Comparison of ENCODE assay signal across 21 cellular contexts in the genomic region with DNA sequence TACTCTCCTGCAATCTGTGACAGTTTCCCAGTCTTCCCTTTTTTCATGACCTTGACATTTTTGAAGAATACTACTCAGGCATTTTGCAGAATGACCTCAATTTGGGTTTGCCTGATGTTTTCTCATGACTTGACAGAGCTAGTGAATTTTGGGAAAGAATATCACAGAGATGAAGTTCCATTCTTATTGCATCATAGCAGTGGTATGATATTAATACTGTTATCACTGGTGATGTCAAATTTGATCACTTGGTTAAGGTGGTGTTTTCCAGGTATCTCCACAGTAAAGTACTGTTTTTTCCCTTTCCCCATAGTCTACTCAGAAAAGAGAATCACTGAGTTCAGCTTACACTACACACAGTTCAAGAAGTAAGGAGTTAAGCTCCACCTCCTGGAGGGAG. TPM values are rescaled to one million over a fixed set of nuclear protein-coding genes. Genes with fewer than 3 reads are reported as not detected.
DNase-seq lines count a peak whose midpoint lies in the region; ATAC-seq, FAIRE-seq and TF ChIP-seq lines count a peak whose summit lies in the region.
"Had no signal": no experiment of that assay in that cellular context is flagged by ENCODE, and none has a peak within 500 bp of the region (broad histone marks: within the 10 kb centered on the region; RNA-seq: fewer than 3 reads in every experiment).

No MANE protein-coding gene starts in this region.

- intact Hi-C loops in HepG2 (cut with micrococcal nuclease; ENCODE audit: unreplicated experiment) (no loop called here), right lobe of liver (cut with DNase I) (no loop called here), HCT116 (cut with micrococcal nuclease) (no loop called here), K562 (cut with micrococcal nuclease) (no loop called here), thyroid gland (cut with DNase I) (no loop called here)

- H3K9me3 Mint-ChIP-seq in activated CD4-positive, alpha-beta memory T cell treated with anti-CD3 and anti-CD28 coated beads, Interleukin-2, amount 10 ng/mL, durations not matched to agents 7 days and 5 days: no peaks in the 10 kb centered on the region
- H3K9me3 Mint-ChIP-seq: CD8-positive, alpha-beta T cell had no signal

- H3K4me2 ChIP-seq in HepG2 (ENCODE audit: low read depth, low read length) (no peak overlapping the region), HCT116 (ENCODE audit: low read length) (no peak overlapping the region), K562 (ENCODE audit: insufficient read depth, low read length) (no peak overlapping the region)
- H3K4me2 ChIP-seq: A549; BLaER1 treated with 17β-estradiol and CSF1 and Interleukin-3, amounts not matched to agents 10 nM and 100 nM had no signal

- no peaks in the 10 kb centered on the region for H3K36me3 Mint-ChIP-seq in activated CD4-positive, alpha-beta memory T cell treated with anti-CD3 and anti-CD28 coated beads, Interleukin-2, amount 10 ng/mL, durations not matched to agents 7 days and 5 days (ENCODE audit: low read depth)
- H3K36me3 Mint-ChIP-seq: CD8-positive, alpha-beta T cell had no signal

- no peak for TF ChIP-seq CTCF in HepG2 (CRISPR knock-in tag; IDR thresholded peaks at IDR 0.05)
- TF ChIP-seq CTCF in right lobe of liver (IDR thresholded peaks at IDR 0.05): no peak
- no peak for TF ChIP-seq CTCF in HCT116 (IDR thresholded peaks at IDR 0.05 in 2 of 3, conservative IDR thresholded peaks at IDR 0.05 in 1 of 3; ENCODE audit: borderline replicate concordance in 1 of 3, insufficient read depth in 1 of 3, low read depth in 2 of 3, low read length in 2 of 3)
- no peak for TF ChIP-seq CTCF in K562 (IDR thresholded peaks at IDR 0.05 in 2 of 3, conservative IDR thresholded peaks at IDR 0.05 in 1 of 3; ENCODE audit: insufficient read depth in 2 of 3, low read depth in 1 of 3, low read length in 3 of 3)
- TF ChIP-seq CTCF in thyroid gland (IDR thresholded peaks at IDR 0.05): no peak

- H3K27me3 Mint-ChIP-seq in activated CD4-positive, alpha-beta memory T cell treated with anti-CD3 and anti-CD28 coated beads, Interleukin-2, amount 10 ng/mL, durations not matched to agents 7 days and 5 days: peaks cover 18% of the 10 kb centered on the region

- FAIRE-seq in HepG2 (lab: Jason Lieb, UNC) (no peak), K562 (lab: Jason Lieb, UNC) (no peak)
- FAIRE-seq: A549, G401.6, GM12892, GM18507 had no signal

- BruUV-seq in HepG2 (replicated peaks; lab: Mats Ljungman, UMichigan) (no TSS peak), HCT116 (replicated peaks; lab: Mats Ljungman, UMichigan) (no TSS peak), K562 (replicated peaks; lab: Mats Ljungman, UMichigan) (no TSS peak)

- H3K9me3 ChIP-seq in HepG2 (ENCODE audit: low read length): no peaks in the 10 kb centered on the region
- H3K9me3 ChIP-seq in right lobe of liver: no peaks in the 10 kb centered on the region
- no peaks in the 10 kb centered on the region for H3K9me3 ChIP-seq in HCT116 (ENCODE audit: control insufficient read depth in 1 of 2, insufficient read depth in 1 of 2, low read depth in 1 of 2, low read length in 2 of 2)
- H3K9me3 ChIP-seq in K562 (replicated peaks; ENCODE audit: control insufficient read depth, insufficient read depth, low read depth, low read length): no peaks in the 10 kb centered on the region
- H3K9me3 ChIP-seq in thyroid gland: no peaks in the 10 kb centered on the region

- no peaks in the 10 kb centered on the region for H3K9me2 ChIP-seq in HCT116 (ENCODE audit: insufficient read depth)

- H3K4me3 ChIP-seq in HepG2 (replicated peaks in 1 of 3; ENCODE audit: insufficient read depth in 1 of 3, low read depth in 2 of 3, low read length in 3 of 3) (no peak overlapping the region), right lobe of liver (no peak overlapping the region), HCT116 (replicated peaks in 1 of 2; ENCODE audit: low read depth in 1 of 2, low read length in 2 of 2) (no peak overlapping the region), K562 (no peak overlapping the region), thyroid gland (replicated peaks in 1 of 3) (no peak overlapping the region)
- H3K4me3 ChIP-seq: A549; BLaER1 treated with 17β-estradiol and CSF1 and Interleukin-3, amounts not matched to agents 10 nM and 100 nM had no signal

- no peak overlapping the region for H3K27ac Mint-ChIP-seq in activated CD4-positive, alpha-beta memory T cell treated with anti-CD3 and anti-CD28 coated beads, Interleukin-2, amount 10 ng/mL, durations not matched to agents 7 days and 5 days
- H3K27ac Mint-ChIP-seq: B cell; CD4-positive, alpha-beta T cell; CD8-positive, alpha-beta T cell had no signal

- TF ChIP-seq EP300 in HepG2 (IDR thresholded peaks at IDR 0.05; ENCODE audit: low read depth in 2 of 2, low read length in 2 of 2) (no peak), HepG2 (CRISPR knock-in tag; IDR thresholded peaks at IDR 0.05; ENCODE audit: borderline replicate concordance) (no peak), K562 (IDR thresholded peaks at IDR 0.05; ENCODE audit: low read length) (no peak)

- H3K27ac ChIP-seq in HepG2 (ENCODE audit: extremely low read length, insufficient read depth, low read length) (no peak overlapping the region), right lobe of liver (no peak overlapping the region), HCT116 (ENCODE audit: low read depth, low read length) (no peak overlapping the region), K562 (ENCODE audit: extremely low read depth, low read depth, low read length) (no peak overlapping the region), thyroid gland (peak overlapping the region; percentile 62 to 75 (median 63))
- H3K27ac ChIP-seq: 22Rv1; A549; BLaER1 treated with 17β-estradiol and CSF1 and Interleukin-3, amounts not matched to agents 10 nM and 100 nM; C4-2B had no signal

- DNase-seq in HepG2 (ENCODE audit: low spot score): no peak
- no peak for DNase-seq in right lobe of liver
- no peak for DNase-seq in HCT116 (ENCODE audit: low read depth, low spot score)
- DNase-seq in K562 (ENCODE audit: extremely low read depth in 1 of 4, low spot score in 3 of 4): no peak
- no peak for DNase-seq in thyroid gland
- no peak for DNase-seq in activated CD4-positive, alpha-beta memory T cell treated with anti-CD3 and anti-CD28 coated beads, Interleukin-2, amount 10 ng/mL, durations not matched to agents 7 days and 5 days
- no peak for DNase-seq in DMS 273 treated with DMSO at 0.1 percent for 48 hours (lab: John Stamatoyannopoulos, UW)
- DNase-seq in NCI-H446 treated with DMSO at 0.1 percent for 48 hours (lab: John Stamatoyannopoulos, UW): no peak
- DNase-seq: AML-193; CD4-positive, alpha-beta T cell; CD8-positive, alpha-beta T cell; DMS79 treated with DMSO at 0.1 percent for 48 hours; GF-D8 had no signal

- CTCF ChIA-PET in HepG2 (lab: Yijun Ruan, JAX; ENCODE audit: low intra/inter-chr PET ratio, low total read pairs) (no interaction called here), HCT116 (lab: Charles Lee) (interaction anchor here (1.6 kb wide), 1 partner anchor 144 kb away, joined by 4 read pairs; no protein-coding TSS in a partner anchor), K562 (lab: Yijun Ruan, JAX; ENCODE audit: low intra/inter-chr PET ratio) (no interaction called here)
- CTCF ChIA-PET in activated CD4-positive, alpha-beta memory T cell treated with anti-CD3 and anti-CD28 coated beads, Interleukin-2, amount 10 ng/mL, durations not matched to agents 7 days and 5 days (lab: Charles Lee): no interaction called here

- H3K27me3 ChIP-seq in HepG2 (ENCODE audit: control insufficient read depth in 1 of 2, insufficient read depth in 2 of 2, low read length in 2 of 2) (no peaks in the 10 kb centered on the region), right lobe of liver (no peaks in the 10 kb centered on the region), HCT116 (ENCODE audit: insufficient read depth, low read length) (peaks cover 16% of the 10 kb centered on the region; the same call in 1 of the 2 replicates), K562 (ENCODE audit: control insufficient read depth in 2 of 2, insufficient read depth in 2 of 2, low read length in 2 of 2) (peaks cover 0 to 19% of the 10 kb centered on the region in 2 experiments; a peak in 3 of 5 replicates), thyroid gland (no peaks in the 10 kb centered on the region)
- H3K27me3 ChIP-seq: BLaER1 treated with 17β-estradiol and CSF1 and Interleukin-3, amounts not matched to agents 10 nM and 100 nM had no signal

- H3K4me3 Mint-ChIP-seq in activated CD4-positive, alpha-beta memory T cell treated with anti-CD3 and anti-CD28 coated beads, Interleukin-2, amount 10 ng/mL, durations not matched to agents 7 days and 5 days: no peak overlapping the region
- H3K4me3 Mint-ChIP-seq: B cell; CD4-positive, alpha-beta T cell; CD8-positive, alpha-beta T cell had no signal

- H2AFZ ChIP-seq in HepG2 (ENCODE audit: low read length) (no peak overlapping the region), HCT116 (ENCODE audit: low read depth, low read length, poor library complexity, severe bottlenecking) (no peak overlapping the region), K562 (ENCODE audit: low read depth, low read length) (no peak overlapping the region)

- POLR2A ChIA-PET in HepG2 (lab: Yijun Ruan, JAX): no interaction called here
- POLR2A ChIA-PET in HCT116 (lab: Charles Lee): no interaction called here
- POLR2A ChIA-PET in K562 (lab: Yijun Ruan, JAX): interaction anchor here (0.7 kb wide), 1 partner anchor 68 kb away, joined by 3 read pairs; no protein-coding TSS in a partner anchor
- POLR2A ChIA-PET in activated CD4-positive, alpha-beta memory T cell treated with anti-CD3 and anti-CD28 coated beads, Interleukin-2, amount 10 ng/mL, durations not matched to agents 7 days and 5 days (lab: Charles Lee): no interaction called here

- H3K36me3 ChIP-seq in HepG2 (replicated peaks in 1 of 2; ENCODE audit: control insufficient read depth in 1 of 2, insufficient read depth in 2 of 2, low read length in 2 of 2) (no peaks in the 10 kb centered on the region), right lobe of liver (no peaks in the 10 kb centered on the region), HCT116 (ENCODE audit: control insufficient read depth in 1 of 2, insufficient read depth in 2 of 2, low read length in 2 of 2) (no peaks in the 10 kb centered on the region), K562 (ENCODE audit: control insufficient read depth, insufficient read depth, low read length) (no peaks in the 10 kb centered on the region), thyroid gland (no peaks in the 10 kb centered on the region)
- H3K36me3 ChIP-seq: BLaER1 treated with 17β-estradiol and CSF1 and Interleukin-3, amounts not matched to agents 10 nM and 100 nM had no signal

- no peak for TF ChIP-seq POLR2A in HepG2 (IDR thresholded peaks at IDR 0.05; ENCODE audit: insufficient read depth in 1 of 2, low read depth in 2 of 2, low read length in 2 of 2)
- TF ChIP-seq POLR2A in right lobe of liver (IDR thresholded peaks at IDR 0.05): no peak
- no peak for TF ChIP-seq POLR2A in HCT116 (IDR thresholded peaks at IDR 0.05; ENCODE audit: borderline replicate concordance, extremely low read depth, insufficient read depth, insufficient read length)
- no peak for TF ChIP-seq POLR2A in K562 (conservative IDR thresholded peaks at IDR 0.05)
- TF ChIP-seq POLR2A in thyroid gland (IDR thresholded peaks at IDR 0.05): no peak

- H4K20me1 ChIP-seq in HepG2 (ENCODE audit: insufficient read depth, low read length) (no peaks in the 10 kb centered on the region), HCT116 (ENCODE audit: insufficient read depth) (no peaks in the 10 kb centered on the region), K562 (replicated peaks; ENCODE audit: control insufficient read depth, insufficient read depth, low read length) (no peaks in the 10 kb centered on the region)
- H4K20me1 ChIP-seq: BLaER1 treated with 17β-estradiol and CSF1 and Interleukin-3, amounts not matched to agents 10 nM and 100 nM had no signal

- H3K79me2 ChIP-seq in HepG2 (ENCODE audit: insufficient read depth, low read length) (no peaks in the 10 kb centered on the region), HCT116 (ENCODE audit: insufficient read depth, low read length) (no peaks in the 10 kb centered on the region), K562 (ENCODE audit: control insufficient read depth, insufficient read depth, low read length) (no peaks in the 10 kb centered on the region)

- no peak overlapping the region for H3K9ac ChIP-seq in HepG2 (ENCODE audit: insufficient read depth, low read depth, low read length)
- H3K9ac ChIP-seq in HCT116 (ENCODE audit: low read length): no peak overlapping the region
- H3K9ac ChIP-seq in K562 (ENCODE audit: insufficient read depth in 1 of 2, low read depth in 2 of 2, low read length in 2 of 2): no peak overlapping the region
- H3K9ac ChIP-seq: BLaER1 treated with 17β-estradiol and CSF1 and Interleukin-3, amounts not matched to agents 10 nM and 100 nM had no signal

- H3K4me1 ChIP-seq in HepG2 (ENCODE audit: insufficient read depth, low read length) (peaks cover 10% of the 10 kb centered on the region), right lobe of liver (no peaks in the 10 kb centered on the region), HCT116 (ENCODE audit: control insufficient read depth in 1 of 2, insufficient read depth in 2 of 2, low read length in 2 of 2) (no peaks in the 10 kb centered on the region), K562 (replicated peaks in 1 of 2; ENCODE audit: control insufficient read depth in 2 of 2, insufficient read depth in 2 of 2, low read length in 2 of 2) (no peaks in the 10 kb centered on the region), thyroid gland (peaks cover 81 to 90% of the 10 kb centered on the region in 2 donors)

- RAD21 ChIA-PET in HCT116 (lab: Charles Lee; ENCODE audit: low non-redundant PET in 1 of 2, low total read pairs in 2 of 2, uncharacterized antibody in 2 of 2, unreplicated experiment in 2 of 2): no interaction called here

- no peaks in the 10 kb centered on the region for H3K4me1 Mint-ChIP-seq in activated CD4-positive, alpha-beta memory T cell treated with anti-CD3 and anti-CD28 coated beads, Interleukin-2, amount 10 ng/mL, durations not matched to agents 7 days and 5 days
- H3K4me1 Mint-ChIP-seq: B cell had no signal

- TF ChIP-seq RAD21 in HepG2 (CRISPR knock-in tag; IDR thresholded peaks at IDR 0.05) (no peak), HCT116 (IDR thresholded peaks at IDR 0.05; ENCODE audit: low read depth) (no peak), K562 (CRISPR knock-in tag; conservative IDR thresholded peaks at IDR 0.05 in 1 of 2, IDR thresholded peaks at IDR 0.05 in 1 of 2) (no peak)

- ATAC-seq in HepG2 (no peak), right lobe of liver (no peak), HCT116 (peak; percentile 36; the same call in 1 of the 2 replicates), K562 (no peak)
- ATAC-seq: A549; CD8-positive, alpha-beta T cell had no signal

- in situ Hi-C loops in HepG2 (cut with HindIII; ENCODE audit: extremely low pct_ligation_motif_present, low pct_unique_long_range_greater_than_20kb) (no loop called here), K562 (cut with MboI) (no loop called here)

- no peaks in the 10 kb centered on the region for H3K9me1 ChIP-seq in K562 (ENCODE audit: control insufficient read depth, insufficient read depth, low read length)

RNA-seq across cellular contexts. Expression of gene XPA, which starts 56.2 kb away (rescaled TPM):
- total RNA-seq in HepG2 (2016; rRNA removed; fragmentation: Illumina TruSeq; extraction: Trizol) (12.5 and 15.2 TPM in 2 replicates), right lobe of liver (1 to 10 TPM; 4.4 to 9.0 (median 6.7) TPM), HCT116 (2021; ENCODE audit: unreplicated experiment) (9.3 TPM), K562 (2014; rRNA removed) (16.8 and 17.7 TPM in 2 replicates), K562 (2014; rRNA removed; fragmentation: Illumina TruSeq; extraction: Trizol) (16.7 and 18.2 TPM in 2 replicates), K562 (2015; rRNA removed; fragmentation: Illumina TruSeq; extraction: Trizol) (17.2 and 18.0 TPM in 2 replicates), K562 (2021) (11.4 and 13.6 TPM in 2 replicates), thyroid gland (10 to 100 TPM; 25.6 to 42.5 (median 35.8) TPM)
- total RNA-seq in HepG2 (2016; cell fraction: cytosol; rRNA removed; fragmentation: Illumina TruSeq; extraction: Trizol; ENCODE audit: low read depth): 6.3 TPM in 2 replicates
- total RNA-seq in HepG2 (2016; cell fraction: insoluble cytoplasmic fraction; rRNA removed; fragmentation: Illumina TruSeq; extraction: Trizol): 12.1 and 13.9 TPM in 2 replicates
- 6.6 and 7.3 TPM in 2 replicates for total RNA-seq in HepG2 (2016; cell fraction: membrane; rRNA removed; fragmentation: Illumina TruSeq; extraction: Trizol)
- 14.5 and 16.6 TPM in 2 replicates for total RNA-seq in HepG2 (2016; cell fraction: nucleus; rRNA removed; fragmentation: Illumina TruSeq; extraction: Trizol)
- polyA plus RNA-seq in HepG2 (2011; rRNA removed) (2.3 and 2.5 TPM in 2 replicates), K562 (2011; rRNA removed) (5.1 and 5.9 TPM in 2 replicates), K562 (2014; fragmentation: Illumina TruSeq; extraction: Trizol) (12.3 and 14.1 TPM in 2 replicates), K562 (2014; fragmentation: Nextera tagmentation; extraction: Ambion mirVana) (1 to 10 TPM; 5.1 to 5.5 TPM), K562 (2014; rRNA removed) (15.2 and 18.2 TPM in 2 replicates)
- 1.2 and 1.4 TPM in 2 replicates for polyA plus RNA-seq in HepG2 (2011; cell fraction: cytosol; rRNA removed)
- polyA plus RNA-seq in HepG2 (2011; cell fraction: nucleus; rRNA removed): 1.9 and 3.0 TPM in 2 replicates
- polyA plus RNA-seq in HepG2 (2012): 8.1 and 11.3 TPM in 2 replicates
- polyA plus RNA-seq in HepG2 (2016; cell fraction: cytosol; fragmentation: Illumina TruSeq; extraction: Trizol; ENCODE audit: low read depth): 5.1 and 5.4 TPM in 2 replicates
- 14.8 and 17.1 TPM in 2 replicates for polyA plus RNA-seq in HepG2 (2016; cell fraction: insoluble cytoplasmic fraction; fragmentation: Illumina TruSeq; extraction: Trizol; ENCODE audit: low read depth)
- polyA plus RNA-seq in HepG2 (2016; cell fraction: membrane; fragmentation: Illumina TruSeq; extraction: Trizol; ENCODE audit: low read depth): 5.3 and 5.8 TPM in 2 replicates
- 16.5 and 19.7 TPM in 2 replicates for polyA plus RNA-seq in HepG2 (2016; cell fraction: nucleus; fragmentation: Illumina TruSeq; extraction: Trizol; ENCODE audit: insufficient read depth, low read depth)
- 0.77 and 1.4 TPM in 2 replicates for polyA minus RNA-seq in HepG2 (2011; rRNA and poly(A)+ RNA removed; ENCODE audit: low replicate concordance)
- 1.3 and 3.5 TPM in 2 replicates for polyA minus RNA-seq in HepG2 (2011; cell fraction: cytosol; rRNA and poly(A)+ RNA removed)
- 16.7 and 17.8 TPM in 2 replicates for polyA minus RNA-seq in HepG2 (2011; cell fraction: nucleus; rRNA and poly(A)+ RNA removed)
- polyA plus RNA-seq in HCT116 (2012): 4.2 and 6.1 TPM in 2 replicates
- total RNA-seq in K562 (2011; cell fraction: chromatin; rRNA removed; ENCODE audit: low replicate concordance): 2.1 and 9.3 TPM in 2 replicates
- 1.8 and 2.0 TPM in 2 replicates for total RNA-seq in K562 (2011; cell fraction: nucleolus; rRNA removed)
- 8.0 and 16.4 TPM in 2 replicates for total RNA-seq in K562 (2011; cell fraction: nucleoplasm; rRNA removed)
- polyA plus RNA-seq in K562 (2011; cell fraction: cytosol; rRNA removed): 0.85 and 1.3 TPM in 2 replicates
- polyA plus RNA-seq in K562 (2011; cell fraction: nucleus; rRNA removed): 4.1 and 5.3 TPM in 2 replicates
- 14.2 and 14.4 TPM in 2 replicates for polyA plus RNA-seq in K562 (2012)
- 6.3 and 6.4 TPM in 2 replicates for polyA minus RNA-seq in K562 (2011; rRNA and poly(A)+ RNA removed)
- 1.7 and 1.9 TPM in 2 replicates for polyA minus RNA-seq in K562 (2011; cell fraction: cytosol; rRNA and poly(A)+ RNA removed)
- polyA minus RNA-seq in K562 (2011; cell fraction: nucleus; rRNA and poly(A)+ RNA removed): 6.3 and 9.3 TPM in 2 replicates
- 10 to 100 TPM; 12.1 to 12.4 TPM for total RNA-seq in activated CD4-positive, alpha-beta memory T cell treated with anti-CD3 and anti-CD28 coated beads, Interleukin-2, amount 10 ng/mL, durations not matched to agents 7 days and 5 days

Comparison
In these comparisons a context has a peak if more than half of its experiments do, and no peak if none do; other contexts are left out.
1. H3K27ac ChIP-seq: peak in thyroid gland (3 of 3); none in HepG2 (single experiment), right lobe of liver (0 of 3), HCT116 (single experiment) and K562 (single experiment).
2. Of the 241 proteins assayed by ChIP-seq in both HepG2 and K562: peak only in HepG2: none; only in K562: none; in both: CEBPB; in neither: 238; mixed calls (peak in some experiments, not most) for 2.